In genomic region chr3:66038384-66038725, GRCh38 we compare ENCODE assay signal across 1 cellular context.
TF ChIP-seq lines count a peak whose summit lies in the region.

No MANE protein-coding gene starts in this region.

TF ChIP-seq in HepG2, 621 proteins besides CTCF, POLR2A, EP300 and RAD21 (continued from another document and continues in another):
- TF ChIP-seq ASH2L (IDR thresholded peaks at IDR 0.05; ENCODE audit: insufficient read length, low read depth, low read length) (peak; percentile 91), ZUFSP (CRISPR knock-in tag; IDR thresholded peaks at IDR 0.05; ENCODE audit: borderline replicate concordance) (no peak), ZNF713 (CRISPR knock-in tag; IDR thresholded peaks at IDR 0.05) (no peak), FOXO4 (CRISPR knock-in tag; conservative IDR thresholded peaks at IDR 0.05) (no peak), ZNF816 (CRISPR knock-in tag; IDR thresholded peaks at IDR 0.05; ENCODE audit: borderline replicate concordance) (no peak), ZNF672 (CRISPR knock-in tag; IDR thresholded peaks at IDR 0.05) (no peak), ZNF597 (CRISPR knock-in tag; IDR thresholded peaks at IDR 0.05) (no peak), UBTF (CRISPR knock-in tag; IDR thresholded peaks at IDR 0.05) (peak; percentile 43; the same call in 1 of the 2 replicates), PATZ1 (CRISPR knock-in tag; IDR thresholded peaks at IDR 0.05) (no peak), ZSCAN30 (CRISPR knock-in tag; IDR thresholded peaks at IDR 0.05) (no peak), MXD3 (CRISPR knock-in tag; IDR thresholded peaks at IDR 0.05) (no peak), PCBP2 (optimal IDR thresholded peaks at IDR 0.05; ENCODE audit: low read depth, low read length, poor library complexity, severe bottlenecking) (no peak), TFDP2 (CRISPR knock-in tag; IDR thresholded peaks at IDR 0.05) (peak; percentile 55), ZNF274 (CRISPR knock-in tag; IDR thresholded peaks at IDR 0.05) (no peak), CCDC6 (CRISPR knock-in tag; IDR thresholded peaks at IDR 0.05) (no peak), TGIF2 (CRISPR knock-in tag; IDR thresholded peaks at IDR 0.05) (0 out of 2 replicates have a peak, but pooled peaks have one; percentile 7), PPARG (CRISPR knock-in tag; conservative IDR thresholded peaks at IDR 0.05) (0 out of 2 replicates have a peak, but pooled peaks have one; percentile 17), NR2C2 (CRISPR knock-in tag; IDR thresholded peaks at IDR 0.05; ENCODE audit: borderline replicate concordance) (no peak), RNF219 (CRISPR knock-in tag; IDR thresholded peaks at IDR 0.05) (no peak; the same call in 1 of the 2 replicates), SNAPC4 (CRISPR knock-in tag; IDR thresholded peaks at IDR 0.05) (no peak; the same call in 1 of the 2 replicates), SRF (IDR thresholded peaks at IDR 0.05; ENCODE audit: low read depth, low read length) (no peak), TMF1 (CRISPR knock-in tag; IDR thresholded peaks at IDR 0.05; ENCODE audit: low read depth) (no peak), EHMT2 (IDR thresholded peaks at IDR 0.05; ENCODE audit: borderline replicate concordance, low read depth, low read length) (no peak), RBM39 (IDR thresholded peaks at IDR 0.05; ENCODE audit: low read depth, low read length, poor library complexity, severe bottlenecking) (peak; percentile 35), FOXK1 (CRISPR knock-in tag; IDR thresholded peaks at IDR 0.05; ENCODE audit: borderline replicate concordance, low read depth) (no peak), ZNF598 (CRISPR knock-in tag; IDR thresholded peaks at IDR 0.05; ENCODE audit: borderline replicate concordance) (no peak), ARID2 (CRISPR knock-in tag; IDR thresholded peaks at IDR 0.05; ENCODE audit: borderline replicate concordance) (no peak), MED8 (CRISPR knock-in tag; IDR thresholded peaks at IDR 0.05; ENCODE audit: insufficient replicate concordance) (no peak), ZNF788 (CRISPR knock-in tag; IDR thresholded peaks at IDR 0.05; ENCODE audit: borderline replicate concordance) (no peak), ZNF670 (CRISPR knock-in tag; IDR thresholded peaks at IDR 0.05; ENCODE audit: borderline replicate concordance) (no peak), ZKSCAN5 (CRISPR knock-in tag; IDR thresholded peaks at IDR 0.05) (no peak), IRF9 (CRISPR knock-in tag; IDR thresholded peaks at IDR 0.05; ENCODE audit: borderline replicate concordance) (no peak), PRDM15 (CRISPR knock-in tag; IDR thresholded peaks at IDR 0.05) (peak; percentile 52; the same call in 1 of the 2 replicates)
